In the genomic region with DNA sequence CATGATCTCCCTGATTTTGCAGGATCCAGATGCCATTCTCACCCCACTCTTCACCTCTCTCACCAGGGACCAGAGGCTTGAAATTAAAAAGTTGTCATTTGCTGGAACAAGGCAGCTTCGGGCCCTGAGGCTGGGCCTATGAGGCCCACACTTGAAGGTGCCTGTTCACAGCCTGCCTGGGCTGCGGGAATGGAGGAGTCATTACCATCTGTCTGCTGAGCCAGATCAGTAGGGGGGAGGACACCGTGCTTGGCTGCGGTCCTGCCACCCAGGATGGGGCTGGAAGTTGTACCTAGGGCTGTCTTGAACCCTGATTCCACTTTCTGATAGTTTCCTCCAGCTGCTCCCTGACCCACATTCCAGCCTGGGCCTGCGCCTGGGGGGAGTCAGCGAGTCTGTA, we compare ENCODE assay signal across 35 cellular contexts.
"Had no signal": no experiment of that assay in that cellular context is flagged by ENCODE, and none has a peak within 500 bp of the region (broad histone marks: within the 10 kb centered on the region; RNA-seq: fewer than 3 reads in every experiment).

No MANE protein-coding gene starts in this region.

- H3K27me3 ChIP-seq: body of pancreas, SJCRH30 had no signal

- FAIRE-seq: astrocyte, TTC549 had no signal

- H3K4me1 Mint-ChIP-seq: activated CD4-positive, alpha-beta T cell treated with anti-CD3 and anti-CD28 coated beads for 36 hours; activated CD4-positive, alpha-beta T cell treated with anti-CD3 and anti-CD28 coated beads, Interleukin-2, amount 10 ng/mL, durations not matched to agents 7 days and 5 days; activated naive CD4-positive, alpha-beta T cell treated with anti-CD3 and anti-CD28 coated beads, Interleukin-2, amount 50 U/mL, for 24 hours; activated naive CD8-positive, alpha-beta T cell treated with anti-CD3 and anti-CD28 coated beads, Interleukin-2, amount 10 ng/mL, durations not matched to agents 7 days and 5 days; WTC11 had no signal

- H3K4me3 Mint-ChIP-seq: activated CD4-positive, alpha-beta T cell treated with anti-CD3 and anti-CD28 coated beads for 36 hours; activated CD4-positive, alpha-beta T cell treated with anti-CD3 and anti-CD28 coated beads, Interleukin-2, amount 10 ng/mL, durations not matched to agents 7 days and 5 days; activated CD8-positive, alpha-beta T cell treated with anti-CD3 and anti-CD28 coated beads, Interleukin-2, amount 10 ng/mL, durations not matched to agents 7 days and 5 days; activated naive CD4-positive, alpha-beta T cell treated with anti-CD3 and anti-CD28 coated beads, Interleukin-2, amount 50 U/mL, for 24 hours; activated naive CD8-positive, alpha-beta T cell treated with anti-CD3 and anti-CD28 coated beads, Interleukin-2, amount 10 ng/mL, durations not matched to agents 7 days and 5 days; activated T-cell treated with anti-CD3 and anti-CD28 coated beads, Interleukin-2, amount 50 U/mL, for 24 hours; T-helper 1 cell treated with Interleukin-12 subunit alpha and Interleukin-12 subunit beta and Interleukin-4 antibody, amounts not matched to agents 30 μg/mL and 1 μg/mL, for 36 hours; T-helper 2 cell treated with Interferon-gamma antibody and Interleukin-4, amounts not matched to agents 5 μg/mL and 100 μg/mL, for 36 hours; WTC11 had no signal

- ATAC-seq: activated CD4-positive, alpha-beta T cell treated with anti-CD3 and anti-CD28 coated beads for 36 hours; activated CD4-positive, CD25-positive, alpha-beta regulatory T cell treated with anti-CD3 and anti-CD28 coated beads, Interleukin-2, amount 50 U/mL, for 24 hours; activated CD8-positive, alpha-beta T cell treated with anti-CD3 and anti-CD28 coated beads, Interleukin-2, amount 10 ng/mL, durations not matched to agents 7 days and 5 days; body of pancreas; Panc1; WTC11 had no signal

- H3K27ac Mint-ChIP-seq: activated CD4-positive, alpha-beta T cell treated with anti-CD3 and anti-CD28 coated beads for 36 hours; activated CD4-positive, alpha-beta T cell treated with anti-CD3 and anti-CD28 coated beads, Interleukin-2, amount 10 ng/mL, durations not matched to agents 7 days and 5 days; activated CD8-positive, alpha-beta T cell treated with anti-CD3 and anti-CD28 coated beads, Interleukin-2, amount 10 ng/mL, durations not matched to agents 7 days and 5 days; activated naive CD4-positive, alpha-beta T cell treated with anti-CD3 and anti-CD28 coated beads, Interleukin-2, amount 50 U/mL, for 24 hours; activated naive CD8-positive, alpha-beta T cell treated with anti-CD3 and anti-CD28 coated beads, Interleukin-2, amount 10 ng/mL, durations not matched to agents 7 days and 5 days; activated T-cell treated with anti-CD3 and anti-CD28 coated beads, Interleukin-2, amount 50 U/mL, for 24 hours; activated T-helper 2 cell treated with anti-CD3 and anti-CD28 coated beads, Interferon-gamma antibody, Interleukin-2, Interleukin-4, amounts not matched to agents 10 μg/mL and 5 μg/mL and 100 μg/mL, durations not matched to agents 14 hours and 24 hours and 36 hours; T-helper 1 cell treated with Interleukin-12 subunit alpha and Interleukin-12 subunit beta and Interleukin-4 antibody, amounts not matched to agents 30 μg/mL and 1 μg/mL, for 36 hours; T-helper 2 cell treated with Interferon-gamma antibody and Interleukin-4, amounts not matched to agents 5 μg/mL and 100 μg/mL, for 36 hours; WTC11 had no signal

- DNase-seq: activated CD4-positive, alpha-beta T cell treated with anti-CD3 and anti-CD28 coated beads for 36 hours; activated CD4-positive, alpha-beta T cell treated with anti-CD3 and anti-CD28 coated beads, Interleukin-2, amount 10 ng/mL, durations not matched to agents 7 days and 5 days; activated CD4-positive, alpha-beta T cell treated with anti-CD3 and anti-CD28 coated beads, Interleukin-2, amount 50 U/mL, for 48 hours; activated CD8-positive, alpha-beta T cell treated with anti-CD3 and anti-CD28 coated beads, Interleukin-2, amount 10 ng/mL, durations not matched to agents 7 days and 5 days; activated gamma-delta T cell; activated naive CD4-positive, alpha-beta T cell treated with Interleukin-2 at 50 U/mL for 16 hours; activated naive CD8-positive, alpha-beta T cell treated with anti-CD3 and anti-CD28 coated beads, Interleukin-2, amount 10 ng/mL, durations not matched to agents 7 days and 5 days; activated T-cell treated with anti-CD3 and anti-CD28 coated beads, Interleukin-2, amount 50 U/mL, for 24 hours; amygdala; NCI-H1092 treated with DMSO at 0.1 percent for 48 hours; NCI-H1417; NCI-H146; NCI-H187; NCI-H2029 treated with DMSO at 0.1 percent for 48 hours; NCI-H2107; NCI-H2171 treated with DMSO at 0.1 percent for 48 hours; NCI-H2227 treated with DMSO at 0.1 percent for 48 hours; NCI-H446; NCI-H510A treated with DMSO at 0.1 percent for 48 hours; NCI-H526 treated with DMSO at 0.1 percent for 48 hours; NCI-H774; SHP77; SJCRH30 had no signal

- H3K9me3 ChIP-seq: body of pancreas, breast epithelium, SJCRH30 had no signal

- H3K4me3 ChIP-seq: body of pancreas, breast epithelium, SJCRH30, SK-N-MC had no signal

- H3K9me3 Mint-ChIP-seq: activated CD4-positive, alpha-beta T cell treated with anti-CD3 and anti-CD28 coated beads, Interleukin-2, amount 10 ng/mL, durations not matched to agents 7 days and 5 days; activated naive CD4-positive, alpha-beta T cell treated with anti-CD3 and anti-CD28 coated beads, Interleukin-2, amount 50 U/mL, for 24 hours; activated naive CD8-positive, alpha-beta T cell treated with anti-CD3 and anti-CD28 coated beads, Interleukin-2, amount 10 ng/mL, durations not matched to agents 7 days and 5 days; activated T-cell treated with anti-CD3 and anti-CD28 coated beads, Interleukin-2, amount 50 U/mL, for 24 hours; activated T-helper 2 cell treated with anti-CD3 and anti-CD28 coated beads, Interferon-gamma antibody, Interleukin-2, Interleukin-4, amounts not matched to agents 10 μg/mL and 5 μg/mL and 100 μg/mL, durations not matched to agents 14 hours and 24 hours and 36 hours; T-helper 1 cell treated with Interleukin-12 subunit alpha and Interleukin-12 subunit beta and Interleukin-4 antibody, amounts not matched to agents 30 μg/mL and 1 μg/mL, for 36 hours; T-helper 2 cell treated with Interferon-gamma antibody and Interleukin-4, amounts not matched to agents 5 μg/mL and 100 μg/mL, for 36 hours; WTC11 had no signal

- H3K36me3 Mint-ChIP-seq: activated naive CD4-positive, alpha-beta T cell treated with anti-CD3 and anti-CD28 coated beads, Interleukin-2, amount 50 U/mL, for 24 hours; activated naive CD8-positive, alpha-beta T cell treated with anti-CD3 and anti-CD28 coated beads, Interleukin-2, amount 10 ng/mL, durations not matched to agents 7 days and 5 days; WTC11 had no signal

- H3K27ac ChIP-seq: body of pancreas, breast epithelium, SJCRH30, SK-N-MC had no signal

- H3K27me3 Mint-ChIP-seq: activated CD4-positive, alpha-beta T cell treated with anti-CD3 and anti-CD28 coated beads, Interleukin-2, amount 10 ng/mL, durations not matched to agents 7 days and 5 days; activated naive CD8-positive, alpha-beta T cell treated with anti-CD3 and anti-CD28 coated beads, Interleukin-2, amount 10 ng/mL, durations not matched to agents 7 days and 5 days had no signal

- H3K36me3 ChIP-seq: breast epithelium, SJCRH30 had no signal

- H3K4me1 ChIP-seq: body of pancreas, breast epithelium, SJCRH30 had no signal
